18 cellular contexts compared by ENCODE assay signal in genomic region chr21:41823166-41823565, GRCh38.
A peak's percentile ranks its signal among the peaks of the same experiment; 100 is the strongest.
DNase-seq lines count a peak whose midpoint lies in the region; ATAC-seq and TF ChIP-seq lines count a peak whose summit lies in the region.
"Had no signal": no experiment of that assay in that cellular context is flagged by ENCODE, and none has a peak within 500 bp of the region (broad histone marks: within the 10 kb centered on the region; RNA-seq: fewer than 3 reads in every experiment).

No MANE protein-coding gene starts in this region.

- no peaks in the 10 kb centered on the region for H3K27me3 Mint-ChIP-seq in stimulated activated memory B cell treated with anti-CD40 and anti-IgM and Interleukin-4, amounts not matched to agents 10 μg/mL and 1 μg/mL and 100 μg/mL, for 72 hours

- peak overlapping the region; percentile 42; the same call in 1 of the 2 replicates for H3K4me2 ChIP-seq in DOHH2 (ENCODE audit: low read length)
- H3K4me2 ChIP-seq: A549 had no signal

- H3K79me2 ChIP-seq in DOHH2 (ENCODE audit: control insufficient read depth, low read length): peaks cover 25% of the 10 kb centered on the region

- peaks cover 98% of the 10 kb centered on the region for H3K36me3 ChIP-seq in DOHH2 (ENCODE audit: control insufficient read depth, low read length)
- peaks cover 54% of the 10 kb centered on the region for H3K36me3 ChIP-seq in RWPE2 (ENCODE audit: low read depth)
- H3K36me3 ChIP-seq: SJCRH30 had no signal

- H3K4me3 ChIP-seq in DOHH2 (ENCODE audit: low read length): no peak overlapping the region
- no peak overlapping the region for H3K4me3 ChIP-seq in RWPE2 (ENCODE audit: severe bottlenecking)
- H3K4me3 ChIP-seq: A549, SJCRH30 had no signal

- ATAC-seq in RWPE2 (ENCODE audit: low read depth) (no peak), GM21423 (IDR thresholded peaks at IDR 0.05; ENCODE audit: unreplicated experiment) (no peak), HG03039 (IDR thresholded peaks at IDR 0.05; ENCODE audit: unreplicated experiment) (no peak), GM18873 (IDR thresholded peaks at IDR 0.05; ENCODE audit: low FRiP score, unreplicated experiment) (no peak)
- no peak for ATAC-seq in stimulated activated memory B cell treated with anti-CD40 and anti-IgM and Interleukin-4, amounts not matched to agents 10 μg/mL and 1 μg/mL and 100 μg/mL, for 72 hours
- ATAC-seq: A549, HCT116 had no signal

- H3K9me2 ChIP-seq in DOHH2 (replicated peaks; ENCODE audit: control insufficient read depth, low read length): no peaks in the 10 kb centered on the region

- DNase-seq in NCI-H2107 (lab: John Stamatoyannopoulos, UW) (peak; percentile 26), NCI-H2107 treated with DMSO at 0.1 percent for 48 hours (lab: John Stamatoyannopoulos, UW; ENCODE audit: unreplicated experiment) (no peak), RWPE2 (ENCODE audit: low spot score) (peak; percentile 59)
- DNase-seq: MV-4-11, NCI-H2171, NCI-H446, NCI-H748 treated with DMSO at 0.1 percent for 48 hours, OCI-M1, SJCRH30 had no signal

- H3F3A ChIP-seq in DOHH2 (ENCODE audit: control insufficient read depth, insufficient read depth): peaks cover 8% of the 10 kb centered on the region

- no peaks in the 10 kb centered on the region for H4K20me1 ChIP-seq in DOHH2 (ENCODE audit: control insufficient read depth, insufficient read depth, low read depth, low read length)

- TF ChIP-seq CTCF in DOHH2 (IDR thresholded peaks at IDR 0.05; ENCODE audit: low read depth, low read length, poor library complexity, severe bottlenecking) (no peak), RWPE2 (IDR thresholded peaks at IDR 0.05; ENCODE audit: poor library complexity, severe bottlenecking) (no peak)

- H3K9me3 ChIP-seq in DOHH2 (ENCODE audit: control insufficient read depth, insufficient read depth, low read length) (no peaks in the 10 kb centered on the region), RWPE2 (ENCODE audit: severe bottlenecking) (no peaks in the 10 kb centered on the region)
- H3K9me3 ChIP-seq: A549, SJCRH30 had no signal

- peaks cover 46% of the 10 kb centered on the region for H3K36me3 Mint-ChIP-seq in stimulated activated memory B cell treated with anti-CD40 and anti-IgM and Interleukin-4, amounts not matched to agents 10 μg/mL and 1 μg/mL and 100 μg/mL, for 72 hours

- H3K4me1 Mint-ChIP-seq in stimulated activated memory B cell treated with anti-CD40 and anti-IgM and Interleukin-4, amounts not matched to agents 10 μg/mL and 1 μg/mL and 100 μg/mL, for 72 hours: peaks cover 8% of the 10 kb centered on the region

- H3K27ac Mint-ChIP-seq in stimulated activated memory B cell treated with anti-CD40 and anti-IgM and Interleukin-4, amounts not matched to agents 10 μg/mL and 1 μg/mL and 100 μg/mL, for 72 hours: peak overlapping the region; percentile 5

- H3K27me3 ChIP-seq in DOHH2 (ENCODE audit: control insufficient read depth, low read length) (no peaks in the 10 kb centered on the region), RWPE2 (ENCODE audit: insufficient read depth, poor library complexity, severe bottlenecking) (no peaks in the 10 kb centered on the region)
- H3K27me3 ChIP-seq: SJCRH30 had no signal

- H3K4me3 Mint-ChIP-seq in stimulated activated memory B cell treated with anti-CD40 and anti-IgM and Interleukin-4, amounts not matched to agents 10 μg/mL and 1 μg/mL and 100 μg/mL, for 72 hours: no peak overlapping the region

- H3K4me1 ChIP-seq in DOHH2 (ENCODE audit: control insufficient read depth, low read length) (peaks cover 48% of the 10 kb centered on the region), RWPE2 (ENCODE audit: insufficient read depth, poor library complexity, severe bottlenecking) (no peaks in the 10 kb centered on the region)
- H3K4me1 ChIP-seq: A549, SJCRH30 had no signal

- H3K27ac ChIP-seq in DOHH2 (ENCODE audit: low read depth, low read length) (peak overlapping the region; percentile 74), RWPE2 (ENCODE audit: poor library complexity, severe bottlenecking) (no peak overlapping the region)
- H3K27ac ChIP-seq: A549, C4-2B, HL-60, SJCRH30 had no signal

- H3K9me3 Mint-ChIP-seq in stimulated activated memory B cell treated with anti-CD40 and anti-IgM and Interleukin-4, amounts not matched to agents 10 μg/mL and 1 μg/mL and 100 μg/mL, for 72 hours: no peaks in the 10 kb centered on the region
